27 cellular contexts compared by ENCODE assay signal in the genomic region with DNA sequence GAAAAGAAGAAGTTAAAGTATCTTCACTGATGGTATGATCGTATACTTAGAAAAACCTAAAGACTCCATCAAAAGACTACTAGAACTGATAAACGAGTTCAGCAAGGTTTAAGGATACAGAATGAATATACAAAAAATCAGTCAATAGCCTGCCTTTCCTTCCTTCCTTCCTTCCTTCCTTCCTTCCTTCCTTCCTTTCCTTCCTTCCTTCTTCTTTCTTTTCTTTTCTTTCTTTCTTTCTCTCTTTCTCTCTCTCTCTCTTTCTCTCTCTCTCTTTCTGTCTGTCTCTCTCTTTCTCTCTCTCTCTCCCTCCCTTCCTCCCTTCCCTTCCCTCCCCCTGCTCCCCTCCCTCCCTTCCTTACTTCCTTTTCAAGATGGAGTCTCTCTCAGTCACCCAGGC.
"Had no signal": no experiment of that assay in that cellular context is flagged by ENCODE, and none has a peak within 500 bp of the region (broad histone marks: within the 10 kb centered on the region; RNA-seq: fewer than 3 reads in every experiment).

No MANE protein-coding gene starts in this region.

- H3K9me3 Mint-ChIP-seq: naive thymus-derived CD8-positive, alpha-beta T cell; nephron; neural crest cell; stimulated activated memory B cell treated with anti-CD40 and anti-IgM and Interleukin-4, amounts not matched to agents 10 μg/mL and 1 μg/mL and 100 μg/mL, for 72 hours; stimulated activated naive CD8-positive, alpha-beta T cell treated with anti-CD3 and anti-CD28 coated beads, Interleukin-15, amount 100 ng/mL, for 72 hours; type B pancreatic cell had no signal

- H3K4me3 ChIP-seq: left lung, lower lobe of right lung, ovary, right atrium auricular region, right lobe of liver, smooth muscle cell, tibial nerve, uterus had no signal

- H3K9me3 ChIP-seq: left lung, lower lobe of right lung, neutrophil, ovary, right atrium auricular region, right lobe of liver, tibial nerve, uterus had no signal

- H3K36me3 Mint-ChIP-seq: naive thymus-derived CD8-positive, alpha-beta T cell; stimulated activated memory B cell treated with anti-CD40 and anti-IgM and Interleukin-4, amounts not matched to agents 10 μg/mL and 1 μg/mL and 100 μg/mL, for 72 hours; type B pancreatic cell had no signal

- ATAC-seq: left colon; left lung; lower lobe of right lung; naive thymus-derived CD8-positive, alpha-beta T cell; right lobe of liver; stimulated activated memory B cell treated with anti-CD40 and anti-IgM and Interleukin-4, amounts not matched to agents 10 μg/mL and 1 μg/mL and 100 μg/mL, for 72 hours; stimulated activated naive CD8-positive, alpha-beta T cell treated with anti-CD3 and anti-CD28 coated beads, Interleukin-15, amount 100 ng/mL, for 72 hours had no signal

- H3K27me3 ChIP-seq: left lung, neutrophil, ovary, right atrium auricular region, right lobe of liver, tibial nerve, uterus had no signal

- DNase-seq: kidney; left colon; left lung; lower lobe of right lung; mammary epithelial cell; mesenchymal stem cell; naive thymus-derived CD8-positive, alpha-beta T cell; occipital lobe; ovary; right lobe of liver; stimulated activated CD4-positive, alpha-beta T cell treated with anti-CD3 and anti-CD28 coated beads, Interleukin-1b, Interleukin-23, amount 100 ng/mL, for 48 hours; stimulated activated CD4-positive, alpha-beta T cell treated with anti-CD3 and anti-CD28 coated beads, Interleukin-2, amount 100 ng/mL, for 48 hours; stimulated activated CD4-positive, alpha-beta T cell treated with anti-CD3 and anti-CD28 coated beads, Interleukin-4, amount 100 ng/mL, for 4 hours; stimulated activated CD8-positive, alpha-beta memory T cell treated with anti-CD3 and anti-CD28 coated beads, Interleukin-4, amount 100 ng/mL, for 48 hours; stimulated activated naive CD4-positive, alpha-beta T cell treated with Interleukin-2 at 50 U/mL for 16 hours; stimulated activated naive CD8-positive, alpha-beta T cell treated with anti-CD3 and anti-CD28 coated beads, Interleukin-15, amount 100 ng/mL, for 72 hours; substantia nigra; uterus had no signal

- H3K4me1 ChIP-seq: left lung, lower lobe of right lung, right atrium auricular region, right lobe of liver, uterus had no signal

- H3K36me3 ChIP-seq: left lung, lower lobe of right lung, neutrophil, ovary, right atrium auricular region, right lobe of liver, uterus had no signal

- H3K27me3 Mint-ChIP-seq: naive thymus-derived CD8-positive, alpha-beta T cell; progenitor cell of endocrine pancreas; stimulated activated memory B cell treated with anti-CD40 and anti-IgM and Interleukin-4, amounts not matched to agents 10 μg/mL and 1 μg/mL and 100 μg/mL, for 72 hours; stimulated activated naive CD8-positive, alpha-beta T cell treated with anti-CD3 and anti-CD28 coated beads, Interleukin-15, amount 100 ng/mL, for 72 hours; type B pancreatic cell had no signal

- H3K4me2 ChIP-seq: smooth muscle cell had no signal

- H3K4me1 Mint-ChIP-seq: naive thymus-derived CD8-positive, alpha-beta T cell; stimulated activated memory B cell treated with anti-CD40 and anti-IgM and Interleukin-4, amounts not matched to agents 10 μg/mL and 1 μg/mL and 100 μg/mL, for 72 hours; stimulated activated naive CD8-positive, alpha-beta T cell treated with anti-CD3 and anti-CD28 coated beads, Interleukin-15, amount 100 ng/mL, for 72 hours had no signal

- H3K27ac Mint-ChIP-seq: naive thymus-derived CD8-positive, alpha-beta T cell; nephron; progenitor cell of endocrine pancreas; stimulated activated memory B cell treated with anti-CD40 and anti-IgM and Interleukin-4, amounts not matched to agents 10 μg/mL and 1 μg/mL and 100 μg/mL, for 72 hours; type B pancreatic cell had no signal

- H3K4me3 Mint-ChIP-seq: naive thymus-derived CD8-positive, alpha-beta T cell; nephron; neural crest cell; stimulated activated memory B cell treated with anti-CD40 and anti-IgM and Interleukin-4, amounts not matched to agents 10 μg/mL and 1 μg/mL and 100 μg/mL, for 72 hours; stimulated activated naive CD8-positive, alpha-beta T cell treated with anti-CD3 and anti-CD28 coated beads, Interleukin-15, amount 100 ng/mL, for 72 hours; type B pancreatic cell had no signal

- FAIRE-seq: kidney had no signal

- H3K27ac ChIP-seq: left lung, lower lobe of right lung, neutrophil, ovary, right atrium auricular region, right lobe of liver, tibial nerve, uterus had no signal
